1 cellular context compared by ENCODE assay signal in the genomic region with DNA sequence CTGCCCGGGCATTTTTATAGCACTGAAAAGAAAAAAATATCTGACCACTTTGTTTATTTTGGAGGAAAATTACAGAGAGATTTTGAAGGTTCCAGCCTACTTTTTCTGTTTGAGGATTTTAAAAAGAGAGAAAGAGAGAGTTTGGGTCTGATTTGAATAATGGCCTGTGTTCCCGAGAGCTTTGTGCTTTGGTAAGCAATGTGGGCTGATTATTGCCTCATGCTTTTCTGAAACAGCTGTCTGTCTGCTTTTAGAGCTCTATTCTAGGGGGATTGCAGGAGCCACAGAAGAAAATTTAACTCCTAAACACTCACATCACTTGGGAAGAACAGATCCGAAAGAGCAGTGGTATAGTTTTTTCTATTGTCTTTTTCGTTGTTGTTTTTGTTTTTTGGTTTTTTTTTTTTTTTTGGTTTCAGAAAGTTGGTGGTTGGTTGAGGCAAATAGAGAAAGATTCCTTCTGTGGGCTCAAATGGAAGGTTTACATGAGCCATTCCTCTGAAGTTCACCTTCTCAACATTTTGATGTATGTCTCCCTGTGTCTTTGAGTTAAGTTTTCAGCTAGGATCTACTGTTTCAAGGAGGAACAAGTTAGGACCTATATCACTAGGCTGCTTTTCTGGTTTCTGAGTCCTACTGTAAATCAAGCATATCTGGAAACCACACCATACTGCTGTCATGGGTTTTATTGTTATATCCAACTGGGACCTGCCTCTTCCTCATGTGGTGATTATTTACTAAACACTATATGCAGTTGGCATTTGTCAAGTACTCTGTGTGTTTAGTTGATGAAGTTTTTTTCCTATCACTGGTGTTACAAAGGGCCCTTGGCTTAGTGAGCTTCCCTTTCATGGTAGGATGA.
A peak's percentile ranks its signal among the peaks of the same experiment; 100 is the strongest.
TF ChIP-seq lines count a peak whose summit lies in the region.

No MANE protein-coding gene starts in this region.

TF ChIP-seq in GM12878, 131 proteins besides CTCF, POLR2A, EP300 and RAD21 (continued from another document):
- TF ChIP-seq CEBPB (IDR thresholded peaks at IDR 0.05; ENCODE audit: borderline replicate concordance in 1 of 2, low read depth in 2 of 2, low read length in 2 of 2) (no peak), FOXK2 (IDR thresholded peaks at IDR 0.05) (no peak), RUNX3 (IDR thresholded peaks at IDR 0.05; ENCODE audit: low read length) (peak; percentile 60), FOXM1 (IDR thresholded peaks at IDR 0.05; ENCODE audit: low read depth, low read length) (peak; percentile 69; the same call in 1 of the 2 replicates), JUNB (IDR thresholded peaks at IDR 0.05) (0 out of 2 replicates have a peak, but pooled peaks have one; percentile 24), CBX3 (IDR thresholded peaks at IDR 0.05; ENCODE audit: borderline replicate concordance, low read depth) (no peak), RFX5 (IDR thresholded peaks at IDR 0.05; ENCODE audit: low read depth, low read length) (no peak), IKZF1 (conservative IDR thresholded peaks at IDR 0.05) (no peak), KAT2A (conservative IDR thresholded peaks at IDR 0.05; ENCODE audit: control insufficient read depth, low read depth, low read length) (no peak), CEBPZ (IDR thresholded peaks at IDR 0.05; ENCODE audit: low read depth, low read length) (no peak), EED (IDR thresholded peaks at IDR 0.05; ENCODE audit: low read depth) (0 out of 2 replicates have a peak, but pooled peaks have one; percentile 15), BRCA1 (IDR thresholded peaks at IDR 0.05; ENCODE audit: low read depth, low read length) (no peak), ATF7 (IDR thresholded peaks at IDR 0.05; ENCODE audit: low read depth) (no peak), SKIL (IDR thresholded peaks at IDR 0.05; ENCODE audit: low read depth, poor library complexity, severe bottlenecking) (no peak), SMAD1 (IDR thresholded peaks at IDR 0.05; ENCODE audit: low read depth, partially characterized antibody) (no peak), CBX5 (IDR thresholded peaks at IDR 0.05; ENCODE audit: low read depth) (0 out of 2 replicates have a peak, but pooled peaks have one; percentile 47)
- TF ChIP-seq, protein P1, sequence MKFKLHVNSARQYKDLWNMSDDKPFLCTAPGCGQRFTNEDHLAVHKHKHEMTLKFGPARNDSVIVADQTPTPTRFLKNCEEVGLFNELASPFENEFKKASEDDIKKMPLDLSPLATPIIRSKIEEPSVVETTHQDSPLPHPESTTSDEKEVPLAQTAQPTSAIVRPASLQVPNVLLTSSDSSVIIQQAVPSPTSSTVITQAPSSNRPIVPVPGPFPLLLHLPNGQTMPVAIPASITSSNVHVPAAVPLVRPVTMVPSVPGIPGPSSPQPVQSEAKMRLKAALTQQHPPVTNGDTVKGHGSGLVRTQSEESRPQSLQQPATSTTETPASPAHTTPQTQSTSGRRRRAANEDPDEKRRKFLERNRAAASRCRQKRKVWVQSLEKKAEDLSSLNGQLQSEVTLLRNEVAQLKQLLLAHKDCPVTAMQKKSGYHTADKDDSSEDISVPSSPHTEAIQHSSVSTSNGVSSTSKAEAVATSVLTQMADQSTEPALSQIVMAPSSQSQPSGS (IDR thresholded peaks at IDR 0.05; ENCODE audit: low read length) = peak; percentile 37; the same call in 1 of the 2 replicates
- TF ChIP-seq, protein P2, sequence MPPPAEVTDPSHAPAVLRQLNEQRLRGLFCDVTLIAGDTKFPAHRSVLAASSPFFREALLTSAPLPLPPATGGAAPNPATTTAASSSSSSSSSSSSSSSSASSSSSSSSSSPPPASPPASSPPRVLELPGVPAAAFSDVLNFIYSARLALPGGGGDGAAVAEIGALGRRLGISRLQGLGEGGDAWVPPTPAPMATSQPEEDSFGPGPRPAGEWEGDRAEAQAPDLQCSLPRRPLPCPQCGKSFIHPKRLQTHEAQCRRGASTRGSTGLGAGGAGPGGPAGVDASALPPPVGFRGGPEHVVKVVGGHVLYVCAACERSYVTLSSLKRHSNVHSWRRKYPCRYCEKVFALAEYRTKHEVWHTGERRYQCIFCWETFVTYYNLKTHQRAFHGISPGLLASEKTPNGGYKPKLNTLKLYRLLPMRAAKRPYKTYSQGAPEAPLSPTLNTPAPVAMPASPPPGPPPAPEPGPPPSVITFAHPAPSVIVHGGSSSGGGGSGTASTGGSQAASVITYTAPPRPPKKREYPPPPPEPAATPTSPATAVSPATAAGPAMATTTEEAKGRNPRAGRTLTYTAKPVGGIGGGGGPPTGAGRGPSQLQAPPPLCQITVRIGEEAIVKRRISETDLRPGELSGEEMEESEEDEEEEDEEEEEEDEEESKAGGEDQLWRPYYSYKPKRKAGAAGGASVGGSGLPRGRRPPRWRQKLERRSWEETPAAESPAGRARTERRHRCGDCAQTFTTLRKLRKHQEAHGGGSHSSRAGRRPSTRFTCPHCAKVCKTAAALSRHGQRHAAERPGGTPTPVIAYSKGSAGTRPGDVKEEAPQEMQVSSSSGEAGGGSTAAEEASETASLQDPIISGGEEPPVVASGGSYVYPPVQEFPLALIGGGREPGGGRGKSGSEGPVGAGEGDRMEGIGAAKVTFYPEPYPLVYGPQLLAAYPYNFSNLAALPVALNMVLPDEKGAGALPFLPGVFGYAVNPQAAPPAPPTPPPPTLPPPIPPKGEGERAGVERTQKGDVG (CRISPR knock-in tag; IDR thresholded peaks at IDR 0.05) = no peak
- TF ChIP-seq, protein P3, sequence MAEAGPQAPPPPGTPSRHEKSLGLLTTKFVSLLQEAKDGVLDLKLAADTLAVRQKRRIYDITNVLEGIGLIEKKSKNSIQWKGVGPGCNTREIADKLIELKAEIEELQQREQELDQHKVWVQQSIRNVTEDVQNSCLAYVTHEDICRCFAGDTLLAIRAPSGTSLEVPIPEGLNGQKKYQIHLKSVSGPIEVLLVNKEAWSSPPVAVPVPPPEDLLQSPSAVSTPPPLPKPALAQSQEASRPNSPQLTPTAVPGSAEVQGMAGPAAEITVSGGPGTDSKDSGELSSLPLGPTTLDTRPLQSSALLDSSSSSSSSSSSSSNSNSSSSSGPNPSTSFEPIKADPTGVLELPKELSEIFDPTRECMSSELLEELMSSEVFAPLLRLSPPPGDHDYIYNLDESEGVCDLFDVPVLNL (IDR thresholded peaks at IDR 0.05; ENCODE audit: low read depth, low read length) = no peak
